In genomic region chr13:93740334-93740733, GRCh38 we compare ENCODE assay signal across 20 cellular contexts.
"Had no signal": no experiment of that assay in that cellular context is flagged by ENCODE, and none has a peak within 500 bp of the region (broad histone marks: within the 10 kb centered on the region; RNA-seq: fewer than 3 reads in every experiment).

No MANE protein-coding gene starts in this region.

- H3K27me3 ChIP-seq: ascending aorta, breast epithelium, neural progenitor cell, tibial nerve had no signal

- ATAC-seq: activated CD8-positive, alpha-beta memory T cell treated with anti-CD3 and anti-CD28 coated beads, Interleukin-2, amount 10 ng/mL, durations not matched to agents 7 days and 5 days; activated naive CD8-positive, alpha-beta T cell treated with anti-CD3 and anti-CD28 coated beads, Interleukin-2, amount 50 U/mL, for 24 hours; left colon had no signal

- H3K9me3 ChIP-seq: ascending aorta, breast epithelium, ovary, tibial nerve had no signal

- H3K4me1 ChIP-seq: breast epithelium, neural progenitor cell, tibial nerve had no signal

- H3K27ac ChIP-seq: ascending aorta, breast epithelium, neural progenitor cell, ovary, skin epidermis, tibial nerve had no signal

- DNase-seq: activated CD4-positive, alpha-beta memory T cell treated with anti-CD3 and anti-CD28 coated beads for 36 hours; activated CD4-positive, alpha-beta T cell treated with anti-CD3 and anti-CD28 coated beads for 1 hour; activated CD8-positive, alpha-beta memory T cell treated with anti-CD3 and anti-CD28 coated beads, Interleukin-2, amount 10 ng/mL, durations not matched to agents 7 days and 5 days; activated naive CD4-positive, alpha-beta T cell treated with anti-CD3 and anti-CD28 coated beads for 36 hours; activated naive CD8-positive, alpha-beta T cell treated with anti-CD3 and anti-CD28 coated beads, Interleukin-2, amount 50 U/mL, for 24 hours; activated T-cell treated with anti-CD3 and anti-CD28 coated beads, Interleukin-2, amount 50 U/mL, for 1 hour; cerebellar nuclear complex; left colon; ovary; retina; stimulated activated CD4-positive, alpha-beta T cell treated with anti-CD3 and anti-CD28 coated beads, Interleukin-4, amount 100 ng/mL, for 24 hours; stimulated activated CD8-positive, alpha-beta memory T cell treated with anti-CD3 and anti-CD28 coated beads, Interleukin-4, amount 100 ng/mL, for 48 hours; stimulated activated naive CD4-positive, alpha-beta T cell treated with Interleukin-2 at 50 U/mL for 16 hours; substantia nigra; T1000 had no signal

- H3K36me3 ChIP-seq: ascending aorta, breast epithelium, neural progenitor cell, ovary, tibial nerve had no signal

- H3K9ac ChIP-seq: neural progenitor cell had no signal

- H3K4me3 ChIP-seq: ascending aorta, breast epithelium, neural progenitor cell, ovary, skin epidermis, tibial nerve had no signal

- H2AFZ ChIP-seq: neural progenitor cell had no signal

- H3K4me2 ChIP-seq: neural progenitor cell had no signal
